In the genomic region with DNA sequence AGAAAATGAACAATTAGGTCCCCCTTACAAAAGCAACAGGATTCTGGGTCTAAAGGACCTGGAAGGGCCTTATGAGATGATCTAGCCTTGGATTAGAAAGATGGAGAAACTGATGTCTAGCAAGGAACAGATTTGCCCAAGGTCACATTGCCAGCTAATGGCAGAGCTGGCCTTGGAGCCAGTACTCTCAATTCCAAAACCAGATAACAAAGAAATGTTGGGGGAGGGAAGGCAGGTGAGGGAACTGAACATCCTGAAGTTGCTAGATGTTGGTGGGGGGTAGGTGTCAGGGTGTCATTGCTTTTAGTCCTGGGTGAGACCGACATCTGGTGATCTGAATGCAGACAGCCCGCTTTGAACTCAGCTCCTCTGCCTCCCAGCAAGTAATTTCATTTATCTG, we compare ENCODE assay signal across 1 cellular context.
TF ChIP-seq lines count a peak whose summit lies in the region.

No MANE protein-coding gene starts in this region.

TF ChIP-seq in GM23338, 12 proteins besides CTCF, POLR2A, EP300 and RAD21 (continued from another document):
- TF ChIP-seq, protein P1, sequence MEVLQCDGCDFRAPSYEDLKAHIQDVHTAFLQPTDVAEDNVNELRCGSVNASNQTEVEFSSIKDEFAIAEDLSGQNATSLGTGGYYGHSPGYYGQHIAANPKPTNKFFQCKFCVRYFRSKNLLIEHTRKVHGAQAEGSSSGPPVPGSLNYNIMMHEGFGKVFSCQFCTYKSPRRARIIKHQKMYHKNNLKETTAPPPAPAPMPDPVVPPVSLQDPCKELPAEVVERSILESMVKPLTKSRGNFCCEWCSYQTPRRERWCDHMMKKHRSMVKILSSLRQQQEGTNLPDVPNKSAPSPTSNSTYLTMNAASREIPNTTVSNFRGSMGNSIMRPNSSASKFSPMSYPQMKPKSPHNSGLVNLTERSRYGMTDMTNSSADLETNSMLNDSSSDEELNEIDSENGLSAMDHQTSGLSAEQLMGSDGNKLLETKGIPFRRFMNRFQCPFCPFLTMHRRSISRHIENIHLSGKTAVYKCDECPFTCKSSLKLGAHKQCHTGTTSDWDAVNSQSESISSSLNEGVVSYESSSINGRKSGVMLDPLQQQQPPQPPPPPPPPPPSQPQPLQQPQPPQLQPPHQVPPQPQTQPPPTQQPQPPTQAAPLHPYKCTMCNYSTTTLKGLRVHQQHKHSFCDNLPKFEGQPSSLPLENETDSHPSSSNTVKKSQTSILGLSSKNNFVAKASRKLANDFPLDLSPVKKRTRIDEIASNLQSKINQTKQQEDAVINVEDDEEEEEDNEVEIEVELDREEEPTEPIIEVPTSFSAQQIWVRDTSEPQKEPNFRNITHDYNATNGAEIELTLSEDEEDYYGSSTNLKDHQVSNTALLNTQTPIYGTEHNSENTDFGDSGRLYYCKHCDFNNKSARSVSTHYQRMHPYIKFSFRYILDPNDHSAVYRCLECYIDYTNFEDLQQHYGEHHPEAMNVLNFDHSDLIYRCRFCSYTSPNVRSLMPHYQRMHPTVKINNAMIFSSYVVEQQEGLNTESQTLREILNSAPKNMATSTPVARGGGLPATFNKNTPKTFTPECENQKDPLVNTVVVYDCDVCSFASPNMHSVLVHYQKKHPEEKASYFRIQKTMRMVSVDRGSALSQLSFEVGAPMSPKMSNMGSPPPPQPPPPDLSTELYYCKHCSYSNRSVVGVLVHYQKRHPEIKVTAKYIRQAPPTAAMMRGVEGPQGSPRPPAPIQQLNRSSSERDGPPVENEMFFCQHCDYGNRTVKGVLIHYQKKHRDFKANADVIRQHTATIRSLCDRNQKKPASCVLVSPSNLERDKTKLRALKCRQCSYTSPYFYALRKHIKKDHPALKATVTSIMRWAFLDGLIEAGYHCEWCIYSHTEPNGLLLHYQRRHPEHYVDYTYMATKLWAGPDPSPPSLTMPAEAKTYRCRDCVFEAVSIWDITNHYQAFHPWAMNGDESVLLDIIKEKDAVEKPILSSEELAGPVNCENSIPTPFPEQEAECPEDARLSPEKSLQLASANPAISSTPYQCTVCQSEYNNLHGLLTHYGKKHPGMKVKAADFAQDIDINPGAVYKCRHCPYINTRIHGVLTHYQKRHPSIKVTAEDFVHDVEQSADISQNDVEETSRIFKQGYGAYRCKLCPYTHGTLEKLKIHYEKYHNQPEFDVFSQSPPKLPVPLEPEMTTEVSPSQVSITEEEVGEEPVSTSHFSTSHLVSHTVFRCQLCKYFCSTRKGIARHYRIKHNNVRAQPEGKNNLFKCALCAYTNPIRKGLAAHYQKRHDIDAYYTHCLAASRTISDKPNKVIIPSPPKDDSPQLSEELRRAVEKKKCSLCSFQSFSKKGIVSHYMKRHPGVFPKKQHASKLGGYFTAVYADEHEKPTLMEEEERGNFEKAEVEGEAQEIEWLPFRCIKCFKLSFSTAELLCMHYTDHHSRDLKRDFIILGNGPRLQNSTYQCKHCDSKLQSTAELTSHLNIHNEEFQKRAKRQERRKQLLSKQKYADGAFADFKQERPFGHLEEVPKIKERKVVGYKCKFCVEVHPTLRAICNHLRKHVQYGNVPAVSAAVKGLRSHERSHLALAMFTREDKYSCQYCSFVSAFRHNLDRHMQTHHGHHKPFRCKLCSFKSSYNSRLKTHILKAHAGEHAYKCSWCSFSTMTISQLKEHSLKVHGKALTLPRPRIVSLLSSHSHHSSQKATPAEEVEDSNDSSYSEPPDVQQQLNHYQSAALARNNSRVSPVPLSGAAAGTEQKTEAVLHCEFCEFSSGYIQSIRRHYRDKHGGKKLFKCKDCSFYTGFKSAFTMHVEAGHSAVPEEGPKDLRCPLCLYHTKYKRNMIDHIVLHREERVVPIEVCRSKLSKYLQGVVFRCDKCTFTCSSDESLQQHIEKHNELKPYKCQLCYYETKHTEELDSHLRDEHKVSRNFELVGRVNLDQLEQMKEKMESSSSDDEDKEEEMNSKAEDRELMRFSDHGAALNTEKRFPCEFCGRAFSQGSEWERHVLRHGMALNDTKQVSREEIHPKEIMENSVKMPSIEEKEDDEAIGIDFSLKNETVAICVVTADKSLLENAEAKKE (CRISPR knock-in tag; IDR thresholded peaks at IDR 0.05) = no peak
- TF ChIP-seq JUNB (IDR thresholded peaks at IDR 0.05; ENCODE audit: unreplicated experiment) (no peak), CREB1 (CRISPR knock-in tag; IDR thresholded peaks at IDR 0.05; ENCODE audit: low read depth) (no peak), EZH2 (IDR thresholded peaks at IDR 0.05; ENCODE audit: low read depth, unreplicated experiment) (no peak), ZNF114 (CRISPR knock-in tag; IDR thresholded peaks at IDR 0.05) (no peak), EZH2phosphoT487 (IDR thresholded peaks at IDR 0.05; ENCODE audit: unreplicated experiment) (no peak), NANOG (IDR thresholded peaks at IDR 0.05; ENCODE audit: borderline replicate concordance) (no peak), ZNF331 (CRISPR knock-in tag; IDR thresholded peaks at IDR 0.05; ENCODE audit: low read depth) (no peak), POLR2AphosphoS5 (IDR thresholded peaks at IDR 0.05; ENCODE audit: low read depth) (no peak)
- TF ChIP-seq, protein P2, sequence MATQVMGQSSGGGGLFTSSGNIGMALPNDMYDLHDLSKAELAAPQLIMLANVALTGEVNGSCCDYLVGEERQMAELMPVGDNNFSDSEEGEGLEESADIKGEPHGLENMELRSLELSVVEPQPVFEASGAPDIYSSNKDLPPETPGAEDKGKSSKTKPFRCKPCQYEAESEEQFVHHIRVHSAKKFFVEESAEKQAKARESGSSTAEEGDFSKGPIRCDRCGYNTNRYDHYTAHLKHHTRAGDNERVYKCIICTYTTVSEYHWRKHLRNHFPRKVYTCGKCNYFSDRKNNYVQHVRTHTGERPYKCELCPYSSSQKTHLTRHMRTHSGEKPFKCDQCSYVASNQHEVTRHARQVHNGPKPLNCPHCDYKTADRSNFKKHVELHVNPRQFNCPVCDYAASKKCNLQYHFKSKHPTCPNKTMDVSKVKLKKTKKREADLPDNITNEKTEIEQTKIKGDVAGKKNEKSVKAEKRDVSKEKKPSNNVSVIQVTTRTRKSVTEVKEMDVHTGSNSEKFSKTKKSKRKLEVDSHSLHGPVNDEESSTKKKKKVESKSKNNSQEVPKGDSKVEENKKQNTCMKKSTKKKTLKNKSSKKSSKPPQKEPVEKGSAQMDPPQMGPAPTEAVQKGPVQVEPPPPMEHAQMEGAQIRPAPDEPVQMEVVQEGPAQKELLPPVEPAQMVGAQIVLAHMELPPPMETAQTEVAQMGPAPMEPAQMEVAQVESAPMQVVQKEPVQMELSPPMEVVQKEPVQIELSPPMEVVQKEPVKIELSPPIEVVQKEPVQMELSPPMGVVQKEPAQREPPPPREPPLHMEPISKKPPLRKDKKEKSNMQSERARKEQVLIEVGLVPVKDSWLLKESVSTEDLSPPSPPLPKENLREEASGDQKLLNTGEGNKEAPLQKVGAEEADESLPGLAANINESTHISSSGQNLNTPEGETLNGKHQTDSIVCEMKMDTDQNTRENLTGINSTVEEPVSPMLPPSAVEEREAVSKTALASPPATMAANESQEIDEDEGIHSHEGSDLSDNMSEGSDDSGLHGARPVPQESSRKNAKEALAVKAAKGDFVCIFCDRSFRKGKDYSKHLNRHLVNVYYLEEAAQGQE (IDR thresholded peaks at IDR 0.05; ENCODE audit: unreplicated experiment) = no peak
TF ChIP-seq in GM23338: peak in this region for 0.
